ENCODE assay signal across 8 cellular contexts in the genomic region with DNA sequence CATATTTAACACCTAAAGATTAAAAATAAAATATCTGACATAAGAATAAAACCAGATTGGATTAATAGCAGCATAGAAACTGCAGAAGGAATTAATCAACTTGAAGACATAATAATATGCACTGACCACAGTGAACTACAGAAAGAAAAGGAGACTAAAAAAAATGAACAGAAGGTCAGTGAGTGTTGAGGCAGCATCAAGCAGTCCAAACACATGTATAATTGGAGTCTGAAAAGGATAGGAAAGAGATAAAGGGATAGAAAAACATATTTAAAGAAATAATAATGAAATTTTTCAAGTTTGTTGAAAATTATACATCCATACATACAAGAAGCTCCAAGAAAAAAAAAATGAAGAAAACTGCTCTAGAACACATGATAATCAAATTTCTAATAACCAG.
"Had no signal": no experiment of that assay in that cellular context is flagged by ENCODE, and none has a peak within 500 bp of the region (broad histone marks: within the 10 kb centered on the region; RNA-seq: fewer than 3 reads in every experiment).

No MANE protein-coding gene starts in this region.

- H3K4me2 ChIP-seq: GM23338 had no signal

- H3K36me3 ChIP-seq: HAP-1 had no signal

- H3K9me3 ChIP-seq: HAP-1 had no signal

- H3K4me3 Mint-ChIP-seq: GM23338, H9, HFFc6 had no signal

- H3K27ac Mint-ChIP-seq: GM23338, H9, HFFc6 had no signal

- H3K4me1 Mint-ChIP-seq: GM23338 had no signal

- DNase-seq: GM23248, GOT3, H7, H9, HFFc6 had no signal

- H3K4me3 ChIP-seq: GM23248, GM23338, HAP-1 had no signal

- H3K4me1 ChIP-seq: HAP-1 had no signal

- ATAC-seq: GM23338, HCT116 had no signal

- H3K9ac ChIP-seq: GM23248 had no signal

- H3K27ac ChIP-seq: GM23248 had no signal

- H2AFZ ChIP-seq: GM23248, GM23338 had no signal
